8 cellular contexts compared by ENCODE assay signal in the genomic region with DNA sequence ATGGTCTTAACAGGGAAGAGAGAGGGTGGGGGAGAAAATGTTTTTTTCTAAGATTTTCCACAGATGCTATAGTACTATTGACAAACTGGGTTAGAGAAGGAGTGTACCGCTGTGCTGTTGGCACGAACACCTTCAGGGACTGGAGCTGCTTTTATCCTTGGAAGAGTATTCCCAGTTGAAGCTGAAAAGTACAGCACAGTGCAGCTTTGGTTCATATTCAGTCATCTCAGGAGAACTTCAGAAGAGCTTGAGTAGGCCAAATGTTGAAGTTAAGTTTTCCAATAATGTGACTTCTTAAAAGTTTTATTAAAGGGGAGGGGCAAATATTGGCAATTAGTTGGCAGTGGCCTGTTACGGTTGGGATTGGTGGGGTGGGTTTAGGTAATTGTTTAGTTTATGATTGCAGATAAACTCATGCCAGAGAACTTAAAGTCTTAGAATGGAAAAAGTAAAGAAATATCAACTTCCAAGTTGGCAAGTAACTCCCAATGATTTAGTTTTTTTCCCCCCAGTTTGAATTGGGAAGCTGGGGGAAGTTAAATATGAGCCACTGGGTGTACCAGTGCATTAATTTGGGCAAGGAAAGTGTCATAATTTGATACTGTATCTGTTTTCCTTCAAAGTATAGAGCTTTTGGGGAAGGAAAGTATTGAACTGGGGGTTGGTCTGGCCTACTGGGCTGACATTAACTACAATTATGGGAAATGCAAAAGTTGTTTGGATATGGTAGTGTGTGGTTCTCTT. TPM values are rescaled to one million over a fixed set of nuclear protein-coding genes. Genes with fewer than 3 reads are reported as not detected.
DNase-seq lines count a peak whose midpoint lies in the region; ATAC-seq and TF ChIP-seq lines count a peak whose summit lies in the region.

No MANE protein-coding gene starts in this region.

- no peak for TF ChIP-seq CTCF in breast epithelium (IDR thresholded peaks at IDR 0.05)

- peaks cover 70% of the 10 kb centered on the region for H3K79me2 ChIP-seq in mesendoderm (ENCODE audit: control insufficient read depth, insufficient read depth, low read length)

- intact Hi-C loops in breast epithelium (cut with DNase I; ENCODE audit: low total_unique reads) = no loop called here

- H3K4me2 ChIP-seq in BLaER1 = peak overlapping the region; percentile 93
- peak overlapping the region; percentile 73 for H3K4me2 ChIP-seq in mesendoderm (ENCODE audit: low read length)

- no peak overlapping the region for H3K23ac ChIP-seq in mesendoderm (ENCODE audit: low read length)

- no peak for DNase-seq in Jurkat, Clone E6-1 (ENCODE audit: low read depth, low spot score)
- peak in 1 of 2 donors; percentile 40 for DNase-seq in breast epithelium (ENCODE audit: low spot score in 2 of 2)
- DNase-seq in mesendoderm = peak; percentile 49
- no peak for DNase-seq in SKM-1 (lab: John Stamatoyannopoulos, UW; ENCODE audit: unreplicated experiment)
- no peak for DNase-seq in AG08396 (ENCODE audit: low spot score)
- DNase-seq in NCI-H2196 (lab: John Stamatoyannopoulos, UW; ENCODE audit: unreplicated experiment) = no peak

- ATAC-seq in GM18907 (IDR thresholded peaks at IDR 0.05; ENCODE audit: unreplicated experiment) = no peak

- H2BK5ac ChIP-seq in mesendoderm (ENCODE audit: low read length) = no peak overlapping the region

- H3K56ac ChIP-seq in mesendoderm (ENCODE audit: low read length) = peak overlapping the region; percentile 88

- peaks cover 30% of the 10 kb centered on the region for H3K4me1 ChIP-seq in BLaER1
- peaks cover 5 to 6% of the 10 kb centered on the region in 2 donors for H3K4me1 ChIP-seq in breast epithelium
- peaks cover 6% of the 10 kb centered on the region for H3K4me1 ChIP-seq in mesendoderm (ENCODE audit: control insufficient read depth, low read depth, low read length)

- no CpG with 5 or more reads among the region's 3 CpGs for WGBS in mesendoderm (ENCODE audit: extremely low coverage, insufficient coverage, low lambda C conversion rate)

- TF ChIP-seq POLR2A in breast epithelium (IDR thresholded peaks at IDR 0.05) = no peak

- peaks cover 1% of the 10 kb centered on the region for H3K79me1 ChIP-seq in mesendoderm (ENCODE audit: low read length)

- peak overlapping the region; percentile 83 for H3K4me3 ChIP-seq in BLaER1
- peak overlapping the region; percentile 75 for H3K4me3 ChIP-seq in Jurkat, Clone E6-1 (ENCODE audit: low read length)
- peak overlapping the region; percentile 68 to 91 (median 72) for H3K4me3 ChIP-seq in breast epithelium
- peak overlapping the region; percentile 78 for H3K4me3 ChIP-seq in mesendoderm (ENCODE audit: low read length)

- no peak overlapping the region for H4K5ac ChIP-seq in mesendoderm (ENCODE audit: low read length)

- H2BK15ac ChIP-seq in mesendoderm (replicated peaks; ENCODE audit: low read depth) = no peak overlapping the region

- peaks cover 75% of the 10 kb centered on the region for H4K20me1 ChIP-seq in BLaER1

- H3K27ac ChIP-seq in BLaER1 (peak overlapping the region; percentile 100), breast epithelium (peak overlapping the region; percentile 95 to 98), mesendoderm (ENCODE audit: low read depth, low read length) (no peak overlapping the region)

- no peak overlapping the region for H3K4ac ChIP-seq in mesendoderm (ENCODE audit: low read depth, low read length)

- no peak overlapping the region for H2BK120ac ChIP-seq in mesendoderm (ENCODE audit: low read depth, low read length)

- H3K36me3 ChIP-seq in BLaER1 (peaks cover 66% of the 10 kb centered on the region), breast epithelium (no peaks in the 10 kb centered on the region), mesendoderm (ENCODE audit: control insufficient read depth, insufficient read depth, low read length) (peaks cover 19% of the 10 kb centered on the region)

- H3K9me3 ChIP-seq in BLaER1 (no peaks in the 10 kb centered on the region), breast epithelium (no peaks in the 10 kb centered on the region)

- H3K27me3 ChIP-seq in BLaER1 = no peaks in the 10 kb centered on the region
- H3K27me3 ChIP-seq in breast epithelium = no peaks in the 10 kb centered on the region
- no peaks in the 10 kb centered on the region for H3K27me3 ChIP-seq in mesendoderm (ENCODE audit: insufficient read depth, low read length, poor library complexity)

- H4K8ac ChIP-seq in mesendoderm (ENCODE audit: low read depth, low read length) = no peak overlapping the region

- no peak overlapping the region for H2AK5ac ChIP-seq in mesendoderm (ENCODE audit: low read length)

- H3K18ac ChIP-seq in mesendoderm (ENCODE audit: low read length) = no peak overlapping the region

- H3K9ac ChIP-seq in BLaER1 (peak overlapping the region; percentile 100), mesendoderm (ENCODE audit: low read length) (peak overlapping the region; percentile 99)

RNA-seq across cellular contexts. Expression of a gene that starts 2.9 kb away (rescaled TPM):
- polyA plus RNA-seq in Jurkat, Clone E6-1 (2012; ENCODE audit: insufficient read depth, insufficient read length) = 69.1 TPM
- over 10,000 TPM; 14,217 to 22,312 (median 18,959) TPM for total RNA-seq in breast epithelium
- polyA plus RNA-seq in mesendoderm (2013, experiment 1 of 2) = 112 TPM
- polyA plus RNA-seq in mesendoderm (2013, experiment 2 of 2) = 116 TPM

RNA-seq across cellular contexts. Expression of a gene that starts 23.2 kb away (rescaled TPM):
- polyA plus RNA-seq in Jurkat, Clone E6-1 (2012; ENCODE audit: insufficient read depth, insufficient read length) = 69.4 TPM
- total RNA-seq in breast epithelium = 10 to 100 TPM; 74.1 to 83.4 (median 83.2) TPM
- polyA plus RNA-seq in mesendoderm (2013, experiment 1 of 2) = 50.0 TPM
- 51.8 TPM for polyA plus RNA-seq in mesendoderm (2013, experiment 2 of 2)

RNA-seq across cellular contexts. Expression of a gene that starts 56.5 kb away (rescaled TPM):
- 12.2 TPM for polyA plus RNA-seq in Jurkat, Clone E6-1 (2012; ENCODE audit: insufficient read depth, insufficient read length)
- 10 to 100 TPM; 63.0 to 98.9 (median 95.7) TPM for total RNA-seq in breast epithelium
- polyA plus RNA-seq in mesendoderm (2013, experiment 1 of 2) = 4.6 TPM
- 3.8 TPM for polyA plus RNA-seq in mesendoderm (2013, experiment 2 of 2)
